In genomic region chr16:58121132-58121531, GRCh38 we compare ENCODE assay signal across 1 cellular context.
TF ChIP-seq lines count a peak whose summit lies in the region.

No MANE protein-coding gene starts in this region.

TF ChIP-seq in HepG2, 621 proteins besides CTCF, POLR2A, EP300 and RAD21 (continued from another document):
- TF ChIP-seq ZNF232 (CRISPR knock-in tag; IDR thresholded peaks at IDR 0.05; ENCODE audit: borderline replicate concordance) = no peak
- no peak for TF ChIP-seq ZNF407 (CRISPR knock-in tag; IDR thresholded peaks at IDR 0.05; ENCODE audit: not compliant biosample characterization)
- no peak for TF ChIP-seq PAX8 (CRISPR knock-in tag; IDR thresholded peaks at IDR 0.05; ENCODE audit: borderline replicate concordance)
- no peak for TF ChIP-seq TIGD3 (CRISPR knock-in tag; IDR thresholded peaks at IDR 0.05; ENCODE audit: borderline replicate concordance)
- TF ChIP-seq KMT2B (CRISPR knock-in tag; IDR thresholded peaks at IDR 0.05) = no peak
- no peak for TF ChIP-seq KDM2A (CRISPR knock-in tag; IDR thresholded peaks at IDR 0.05; ENCODE audit: borderline replicate concordance, low read depth)
- peak in 1 of 2 experiments; percentile 54; a peak in 3 of 4 replicates for TF ChIP-seq MAFK (conservative IDR thresholded peaks at IDR 0.05 in 1 of 2, IDR thresholded peaks at IDR 0.05 in 1 of 2; ENCODE audit: low read length in 2 of 2)
- TF ChIP-seq MAFF (IDR thresholded peaks at IDR 0.05; ENCODE audit: low read depth, low read length) = peak; percentile 34; the same call in 1 of the 2 replicates
- no peak for TF ChIP-seq ZSCAN9 (CRISPR knock-in tag; IDR thresholded peaks at IDR 0.05; ENCODE audit: borderline replicate concordance)
- TF ChIP-seq ZNF513 (CRISPR knock-in tag; conservative IDR thresholded peaks at IDR 0.05) = no peak
